In the genomic region with DNA sequence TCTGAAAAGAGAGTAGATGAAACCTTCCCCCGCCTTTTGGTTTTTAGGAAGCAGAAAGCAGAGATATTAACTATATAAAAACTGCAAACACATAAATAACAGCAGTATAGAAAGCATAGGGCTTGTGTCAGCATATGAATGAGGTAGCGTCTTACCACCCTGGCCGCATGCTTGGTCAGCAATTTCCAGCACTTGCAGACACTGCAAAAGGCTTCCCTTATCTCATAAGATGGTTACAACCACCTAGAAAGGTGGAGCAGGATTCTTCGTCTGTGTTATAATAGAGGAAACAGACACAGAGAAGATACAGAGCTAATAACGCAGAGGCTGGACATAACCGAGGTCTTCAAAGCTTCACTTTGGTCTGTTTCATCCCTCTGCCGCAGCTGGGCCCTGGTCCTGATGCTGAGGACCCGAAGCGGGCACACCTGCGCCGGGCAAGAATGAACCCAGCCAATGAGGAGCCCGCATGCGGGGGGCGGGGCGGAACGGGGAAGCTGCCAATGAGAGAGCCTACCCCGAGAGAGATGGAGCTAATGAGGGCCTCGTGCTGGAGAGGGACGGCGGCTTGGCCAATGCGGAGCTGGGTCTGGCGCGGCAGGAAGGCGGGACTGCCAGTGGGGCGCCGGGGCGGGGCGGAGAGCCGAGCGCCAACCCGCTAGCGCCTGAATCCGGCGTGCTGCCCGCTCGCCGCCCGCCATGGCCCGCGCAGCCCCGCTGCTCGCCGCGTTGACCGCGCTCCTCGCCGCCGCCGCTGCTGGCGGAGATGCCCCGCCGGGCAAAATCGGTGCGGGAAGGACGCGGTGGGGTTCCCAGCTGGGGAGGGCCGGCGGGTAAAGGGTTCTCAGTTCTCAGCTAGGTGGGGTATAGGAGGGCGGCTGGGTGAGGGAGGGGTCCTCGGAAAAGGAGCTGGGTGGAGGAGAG, we compare ENCODE assay signal across 8 cellular contexts. TPM values are rescaled to one million over a fixed set of nuclear protein-coding genes. Genes with fewer than 3 reads are reported as not detected.
DNase-seq lines count a peak whose midpoint lies in the region; ATAC-seq, FAIRE-seq and TF ChIP-seq lines count a peak whose summit lies in the region.

A gene with protein sequence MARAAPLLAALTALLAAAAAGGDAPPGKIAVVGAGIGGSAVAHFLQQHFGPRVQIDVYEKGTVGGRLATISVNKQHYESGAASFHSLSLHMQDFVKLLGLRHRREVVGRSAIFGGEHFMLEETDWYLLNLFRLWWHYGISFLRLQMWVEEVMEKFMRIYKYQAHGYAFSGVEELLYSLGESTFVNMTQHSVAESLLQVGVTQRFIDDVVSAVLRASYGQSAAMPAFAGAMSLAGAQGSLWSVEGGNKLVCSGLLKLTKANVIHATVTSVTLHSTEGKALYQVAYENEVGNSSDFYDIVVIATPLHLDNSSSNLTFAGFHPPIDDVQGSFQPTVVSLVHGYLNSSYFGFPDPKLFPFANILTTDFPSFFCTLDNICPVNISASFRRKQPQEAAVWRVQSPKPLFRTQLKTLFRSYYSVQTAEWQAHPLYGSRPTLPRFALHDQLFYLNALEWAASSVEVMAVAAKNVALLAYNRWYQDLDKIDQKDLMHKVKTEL (plus strand): TSS at position 677 of the 924 bp plus-strand sequence. CDS start 23 bp downstream, at position 700.

- no peaks in the 10 kb centered on the region for H3K27me3 ChIP-seq in ascending aorta
- no peaks in the 10 kb centered on the region for H3K27me3 ChIP-seq in vagina

- H3K27ac ChIP-seq in ascending aorta (peak within 1 kb of the TSS; percentile 45 to 56), vagina (peak within 1 kb of the TSS; percentile 71)

- H3K4me3 ChIP-seq in ascending aorta (peak within 1 kb of the TSS; percentile 54 to 68), vagina (peak within 1 kb of the TSS; percentile 66 to 71)

- intact Hi-C loops in T-helper 2 cell treated with Interferon-gamma antibody and Interleukin-4, amounts not matched to agents 100 ng/mL and 5 ng/mL, for 36 hours (cut with micrococcal nuclease): loop anchor here (1.0 to 5.0 kb wide), 7 partner anchors 12 to 1895 kb away; a partner anchor contains a TSS
- intact Hi-C loops in ascending aorta (cut with DNase I) (loop anchor here (1.0 kb wide), 1 partner anchor 12 kb away; a partner anchor contains a TSS), vagina (cut with DNase I) (no loop called here)

- H3K4me1 ChIP-seq in ascending aorta (peaks cover 0 to 9% of the 10 kb centered on the region in 2 donors), vagina (peaks cover 11% of the 10 kb centered on the region)

- FAIRE-seq in GM18507 (lab: Jason Lieb, UNC): peak; percentile 92

- DNase-seq in GM18507 (ENCODE audit: extremely low spot score, insufficient read length, low read depth) (peak; percentile 92), NCI-H1930 (lab: John Stamatoyannopoulos, UW) (peak; percentile 78 to 83), ascending aorta (ENCODE audit: low spot score in 2 of 2) (peak; percentile 88 to 98), hepatic stellate cell (ENCODE audit: low spot score) (peak; percentile 97), putamen (ENCODE audit: low spot score) (peak; percentile 96), vagina (ENCODE audit: extremely low spot score in 2 of 2) (no peak)

- TF ChIP-seq CTCF in ascending aorta (IDR thresholded peaks at IDR 0.05): no peak
- TF ChIP-seq CTCF in vagina (IDR thresholded peaks at IDR 0.05): no peak

- peak; percentile 99 for ATAC-seq in HG02973 (IDR thresholded peaks at IDR 0.05; ENCODE audit: unreplicated experiment)

- H3K36me3 ChIP-seq in ascending aorta (peaks cover 0 to 28% of the 10 kb centered on the region in 2 donors), vagina (peaks cover 0 to 24% of the 10 kb centered on the region in 2 donors)

- TF ChIP-seq POLR2A in vagina (IDR thresholded peaks at IDR 0.05): peak in 1 of 2 donors; percentile 30

- no peaks in the 10 kb centered on the region for H3K9me3 ChIP-seq in ascending aorta
- no peaks in the 10 kb centered on the region for H3K9me3 ChIP-seq in vagina

RNA-seq across cellular contexts. Expression of the gene that starts here (rescaled TPM):
- 31.1 and 31.2 TPM in 2 replicates for total RNA-seq in T-helper 2 cell treated with Interferon-gamma antibody and Interleukin-4, amounts not matched to agents 100 ng/mL and 5 ng/mL, for 36 hours
- total RNA-seq in ascending aorta (1.5 TPM), vagina (6.4 TPM)

Comparison
In these comparisons a context has a peak if more than half of its experiments do, and no peak if none do; other contexts are left out.
1. DNase-seq: peak in GM18507 (single experiment), NCI-H1930 (2 of 2), ascending aorta (2 of 2), hepatic stellate cell (single experiment) and putamen (single experiment); none in vagina (0 of 2).